ENCODE assay signal across 1 cellular context in the genomic region with DNA sequence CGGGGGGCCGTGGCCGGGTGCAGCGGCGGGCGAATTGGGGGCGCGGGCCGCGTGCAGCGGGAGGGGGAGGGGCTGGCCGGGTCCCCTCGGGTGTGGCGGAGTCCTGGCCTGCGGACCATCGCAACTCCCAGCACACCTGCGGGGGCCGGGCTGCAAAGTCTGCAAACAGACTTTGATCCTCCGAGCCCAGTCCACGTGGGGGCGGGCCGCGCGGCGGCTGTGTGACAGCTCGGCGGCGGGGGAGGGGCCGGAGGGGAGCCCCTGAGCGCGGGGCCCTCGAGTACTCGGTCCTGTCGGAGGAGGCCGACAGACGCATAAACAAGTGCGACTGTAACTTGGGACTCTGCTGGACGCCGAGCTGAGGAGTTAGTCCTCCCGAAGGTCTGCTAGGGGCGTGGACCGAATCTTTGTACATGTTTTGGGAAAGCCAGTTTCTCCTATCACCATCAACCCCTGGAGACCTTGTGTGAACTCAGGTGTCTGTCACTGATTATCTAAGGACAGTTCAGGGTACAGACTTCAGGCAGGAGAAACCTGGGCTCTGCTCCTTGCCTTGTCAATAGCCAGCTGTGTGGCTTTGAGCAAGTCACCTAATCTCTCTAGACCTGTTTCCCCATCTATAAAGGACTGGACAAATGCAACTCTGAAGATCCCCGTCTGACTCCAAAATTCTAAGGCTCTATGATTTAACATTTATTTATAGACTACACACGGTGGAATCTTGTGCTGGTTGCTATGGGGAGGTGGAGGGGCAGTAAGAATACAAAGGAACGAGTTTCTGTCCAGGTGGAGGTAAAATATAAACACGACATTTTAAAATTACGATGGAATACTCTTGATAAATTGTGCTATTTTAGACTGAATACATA.
A peak's percentile ranks its signal among the peaks of the same experiment; 100 is the strongest.
TF ChIP-seq lines count a peak whose summit lies in the region.

No MANE protein-coding gene starts in this region.

TF ChIP-seq in K562, 482 proteins besides CTCF, POLR2A, EP300 and RAD21 (continued from another document and continues in another):
- TF ChIP-seq ZNF407 (IDR thresholded peaks at IDR 0.05; ENCODE audit: low read depth) = no peak
- TF ChIP-seq, protein P1, sequence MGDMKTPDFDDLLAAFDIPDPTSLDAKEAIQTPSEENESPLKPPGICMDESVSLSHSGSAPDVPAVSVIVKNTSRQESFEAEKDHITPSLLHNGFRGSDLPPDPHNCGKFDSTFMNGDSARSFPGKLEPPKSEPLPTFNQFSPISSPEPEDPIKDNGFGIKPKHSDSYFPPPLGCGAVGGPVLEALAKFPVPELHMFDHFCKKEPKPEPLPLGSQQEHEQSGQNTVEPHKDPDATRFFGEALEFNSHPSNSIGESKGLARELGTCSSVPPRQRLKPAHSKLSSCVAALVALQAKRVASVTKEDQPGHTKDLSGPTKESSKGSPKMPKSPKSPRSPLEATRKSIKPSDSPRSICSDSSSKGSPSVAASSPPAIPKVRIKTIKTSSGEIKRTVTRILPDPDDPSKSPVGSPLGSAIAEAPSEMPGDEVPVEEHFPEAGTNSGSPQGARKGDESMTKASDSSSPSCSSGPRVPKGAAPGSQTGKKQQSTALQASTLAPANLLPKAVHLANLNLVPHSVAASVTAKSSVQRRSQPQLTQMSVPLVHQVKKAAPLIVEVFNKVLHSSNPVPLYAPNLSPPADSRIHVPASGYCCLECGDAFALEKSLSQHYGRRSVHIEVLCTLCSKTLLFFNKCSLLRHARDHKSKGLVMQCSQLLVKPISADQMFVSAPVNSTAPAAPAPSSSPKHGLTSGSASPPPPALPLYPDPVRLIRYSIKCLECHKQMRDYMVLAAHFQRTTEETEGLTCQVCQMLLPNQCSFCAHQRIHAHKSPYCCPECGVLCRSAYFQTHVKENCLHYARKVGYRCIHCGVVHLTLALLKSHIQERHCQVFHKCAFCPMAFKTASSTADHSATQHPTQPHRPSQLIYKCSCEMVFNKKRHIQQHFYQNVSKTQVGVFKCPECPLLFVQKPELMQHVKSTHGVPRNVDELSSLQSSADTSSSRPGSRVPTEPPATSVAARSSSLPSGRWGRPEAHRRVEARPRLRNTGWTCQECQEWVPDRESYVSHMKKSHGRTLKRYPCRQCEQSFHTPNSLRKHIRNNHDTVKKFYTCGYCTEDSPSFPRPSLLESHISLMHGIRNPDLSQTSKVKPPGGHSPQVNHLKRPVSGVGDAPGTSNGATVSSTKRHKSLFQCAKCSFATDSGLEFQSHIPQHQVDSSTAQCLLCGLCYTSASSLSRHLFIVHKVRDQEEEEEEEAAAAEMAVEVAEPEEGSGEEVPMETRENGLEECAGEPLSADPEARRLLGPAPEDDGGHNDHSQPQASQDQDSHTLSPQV (IDR thresholded peaks at IDR 0.05) = no peak
- TF ChIP-seq KDM1A (IDR thresholded peaks at IDR 0.05) = peak in 1 of 2 experiments; percentile 30; a peak in 1 of 4 replicates
- TF ChIP-seq ZNF224 (CRISPR knock-in tag; IDR thresholded peaks at IDR 0.05) = no peak
- TF ChIP-seq ZNF76 (CRISPR knock-in tag; IDR thresholded peaks at IDR 0.05; ENCODE audit: borderline replicate concordance) = no peak
- TF ChIP-seq, protein P2, sequence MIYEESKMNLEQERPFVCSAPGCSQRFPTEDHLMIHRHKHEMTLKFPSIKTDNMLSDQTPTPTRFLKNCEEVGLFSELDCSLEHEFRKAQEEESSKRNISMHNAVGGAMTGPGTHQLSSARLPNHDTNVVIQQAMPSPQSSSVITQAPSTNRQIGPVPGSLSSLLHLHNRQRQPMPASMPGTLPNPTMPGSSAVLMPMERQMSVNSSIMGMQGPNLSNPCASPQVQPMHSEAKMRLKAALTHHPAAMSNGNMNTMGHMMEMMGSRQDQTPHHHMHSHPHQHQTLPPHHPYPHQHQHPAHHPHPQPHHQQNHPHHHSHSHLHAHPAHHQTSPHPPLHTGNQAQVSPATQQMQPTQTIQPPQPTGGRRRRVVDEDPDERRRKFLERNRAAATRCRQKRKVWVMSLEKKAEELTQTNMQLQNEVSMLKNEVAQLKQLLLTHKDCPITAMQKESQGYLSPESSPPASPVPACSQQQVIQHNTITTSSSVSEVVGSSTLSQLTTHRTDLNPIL (CRISPR knock-in tag; IDR thresholded peaks at IDR 0.05) = no peak
- TF ChIP-seq TEAD4 (IDR thresholded peaks at IDR 0.05; ENCODE audit: low read length) = peak; percentile 49; the same call in 1 of the 2 replicates
- no peak for TF ChIP-seq TEAD4 (CRISPR knock-in tag; IDR thresholded peaks at IDR 0.05; ENCODE audit: borderline replicate concordance)
- TF ChIP-seq ZFP36 (IDR thresholded peaks at IDR 0.05; ENCODE audit: low read depth, low read length, partially characterized antibody) = peak; percentile 4
- TF ChIP-seq POLR2AphosphoS5 (IDR thresholded peaks at IDR 0.05; ENCODE audit: control insufficient read depth, insufficient read depth, low read depth, low read length) = peak; percentile 61
- no peak for TF ChIP-seq SMAD4 (CRISPR knock-in tag; conservative IDR thresholded peaks at IDR 0.05)
- TF ChIP-seq, protein P3, sequence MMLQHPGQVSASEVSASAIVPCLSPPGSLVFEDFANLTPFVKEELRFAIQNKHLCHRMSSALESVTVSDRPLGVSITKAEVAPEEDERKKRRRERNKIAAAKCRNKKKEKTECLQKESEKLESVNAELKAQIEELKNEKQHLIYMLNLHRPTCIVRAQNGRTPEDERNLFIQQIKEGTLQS (IDR thresholded peaks at IDR 0.05) = no peak
- TF ChIP-seq, protein P3 (CRISPR knock-in tag; conservative IDR thresholded peaks at IDR 0.05) = no peak
- no peak for TF ChIP-seq MCM7 (IDR thresholded peaks at IDR 0.05)
- TF ChIP-seq, protein P4, sequence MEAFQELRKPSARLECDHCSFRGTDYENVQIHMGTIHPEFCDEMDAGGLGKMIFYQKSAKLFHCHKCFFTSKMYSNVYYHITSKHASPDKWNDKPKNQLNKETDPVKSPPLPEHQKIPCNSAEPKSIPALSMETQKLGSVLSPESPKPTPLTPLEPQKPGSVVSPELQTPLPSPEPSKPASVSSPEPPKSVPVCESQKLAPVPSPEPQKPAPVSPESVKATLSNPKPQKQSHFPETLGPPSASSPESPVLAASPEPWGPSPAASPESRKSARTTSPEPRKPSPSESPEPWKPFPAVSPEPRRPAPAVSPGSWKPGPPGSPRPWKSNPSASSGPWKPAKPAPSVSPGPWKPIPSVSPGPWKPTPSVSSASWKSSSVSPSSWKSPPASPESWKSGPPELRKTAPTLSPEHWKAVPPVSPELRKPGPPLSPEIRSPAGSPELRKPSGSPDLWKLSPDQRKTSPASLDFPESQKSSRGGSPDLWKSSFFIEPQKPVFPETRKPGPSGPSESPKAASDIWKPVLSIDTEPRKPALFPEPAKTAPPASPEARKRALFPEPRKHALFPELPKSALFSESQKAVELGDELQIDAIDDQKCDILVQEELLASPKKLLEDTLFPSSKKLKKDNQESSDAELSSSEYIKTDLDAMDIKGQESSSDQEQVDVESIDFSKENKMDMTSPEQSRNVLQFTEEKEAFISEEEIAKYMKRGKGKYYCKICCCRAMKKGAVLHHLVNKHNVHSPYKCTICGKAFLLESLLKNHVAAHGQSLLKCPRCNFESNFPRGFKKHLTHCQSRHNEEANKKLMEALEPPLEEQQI (IDR thresholded peaks at IDR 0.05) = no peak
- TF ChIP-seq SNIP1 (IDR thresholded peaks at IDR 0.05; ENCODE audit: low read depth) = no peak
- TF ChIP-seq ZEB2 (IDR thresholded peaks at IDR 0.05) = peak; percentile 78
- TF ChIP-seq ZNF780A (CRISPR knock-in tag; IDR thresholded peaks at IDR 0.05) = no peak
- TF ChIP-seq NFIX (CRISPR knock-in tag; IDR thresholded peaks at IDR 0.05; ENCODE audit: low read depth) = no peak
- no peak for TF ChIP-seq HNRNPH1 (optimal IDR thresholded peaks at IDR 0.05; ENCODE audit: low read depth, low read length)
- no peak for TF ChIP-seq KDM5B (IDR thresholded peaks at IDR 0.05; ENCODE audit: insufficient replicate concordance, low read depth, low read length)
- no peak for TF ChIP-seq CBFB (CRISPR knock-in tag; IDR thresholded peaks at IDR 0.05)
- no peak for TF ChIP-seq ZC3H11A (IDR thresholded peaks at IDR 0.05; ENCODE audit: low read depth, low read length)
- TF ChIP-seq SRSF7 (optimal IDR thresholded peaks at IDR 0.05; ENCODE audit: low read depth, low read length) = no peak
- TF ChIP-seq JUND (IDR thresholded peaks at IDR 0.05; ENCODE audit: borderline replicate concordance, low read depth, low read length) = peak; percentile 16; the same call in 1 of the 2 replicates
- peak; percentile 20; the same call in 1 of the 3 replicates for TF ChIP-seq JUND (tag; IDR thresholded peaks at IDR 0.05; ENCODE audit: borderline replicate concordance, low read depth, low read length)
- TF ChIP-seq, protein P5, sequence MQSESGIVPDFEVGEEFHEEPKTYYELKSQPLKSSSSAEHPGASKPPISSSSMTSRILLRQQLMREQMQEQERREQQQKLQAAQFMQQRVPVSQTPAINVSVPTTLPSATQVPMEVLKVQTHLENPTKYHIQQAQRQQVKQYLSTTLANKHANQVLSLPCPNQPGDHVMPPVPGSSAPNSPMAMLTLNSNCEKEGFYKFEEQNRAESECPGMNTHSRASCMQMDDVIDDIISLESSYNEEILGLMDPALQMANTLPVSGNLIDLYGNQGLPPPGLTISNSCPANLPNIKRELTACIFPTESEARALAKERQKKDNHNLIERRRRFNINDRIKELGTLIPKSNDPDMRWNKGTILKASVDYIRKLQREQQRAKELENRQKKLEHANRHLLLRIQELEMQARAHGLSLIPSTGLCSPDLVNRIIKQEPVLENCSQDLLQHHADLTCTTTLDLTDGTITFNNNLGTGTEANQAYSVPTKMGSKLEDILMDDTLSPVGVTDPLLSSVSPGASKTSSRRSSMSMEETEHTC (IDR thresholded peaks at IDR 0.05) = no peak
- no peak for TF ChIP-seq BRF2 (IDR thresholded peaks at IDR 0.05; ENCODE audit: borderline replicate concordance, insufficient read depth, insufficient read length)
- no peak for TF ChIP-seq ZNF764 (CRISPR knock-in tag; IDR thresholded peaks at IDR 0.05; ENCODE audit: low read depth)
- TF ChIP-seq ZNF24 (IDR thresholded peaks at IDR 0.05) = no peak
- no peak for TF ChIP-seq ARHGAP35 (IDR thresholded peaks at IDR 0.05; ENCODE audit: partially characterized antibody)
- TF ChIP-seq STAT5A (IDR thresholded peaks at IDR 0.05; ENCODE audit: borderline replicate concordance, low read length) = peak; percentile 47
- no peak for TF ChIP-seq ZZZ3 (IDR thresholded peaks at IDR 0.05)
- TF ChIP-seq ZNF232 (CRISPR knock-in tag; IDR thresholded peaks at IDR 0.05) = no peak
- no peak for TF ChIP-seq KAT8 (IDR thresholded peaks at IDR 0.05; ENCODE audit: low read depth)
- TF ChIP-seq SAFB2 (IDR thresholded peaks at IDR 0.05; ENCODE audit: borderline replicate concordance, low read depth, low read length, severe bottlenecking) = no peak
- peak; percentile 65; the same call in 1 of the 2 replicates for TF ChIP-seq ATF1 (CRISPR knock-in tag; IDR thresholded peaks at IDR 0.05)
- TF ChIP-seq ATF1 (tag; IDR thresholded peaks at IDR 0.05) = 0 out of 2 replicates have a peak, but pooled peaks have one; percentile 6
- TF ChIP-seq ZNF57 (CRISPR knock-in tag; IDR thresholded peaks at IDR 0.05) = no peak
- TF ChIP-seq PHB2 (IDR thresholded peaks at IDR 0.05; ENCODE audit: low read depth) = no peak
